ENCODE assay signal across 8 cellular contexts in genomic region chr21:32727728-32728454, GRCh38. TPM values are rescaled to one million over a fixed set of nuclear protein-coding genes. Genes with fewer than 3 reads are reported as not detected.
DNase-seq lines count a peak whose midpoint lies in the region; ATAC-seq and TF ChIP-seq lines count a peak whose summit lies in the region.

SYNJ1 (minus strand) TSS chr21:32728013; CDS start chr21:32726895, 1,118 bp downstream.

- POLR2A ChIA-PET in AG04450 (lab: Yijun Ruan, JAX), result interaction anchor here (0.5 to 2.0 kb wide), 7 partner anchors 12 to 752 kb away, joined by 4 to 27 read pairs (median 4); partner anchors contain the start of genes CFAP298, PAXBP1 and TMEM50B

- H3K4me3 ChIP-seq in AG04450 (ENCODE audit: low read depth, low read length), result peak within 1 kb of the TSS; percentile 90
- H3K4me3 ChIP-seq in iPS-20b (ENCODE audit: low read length), result peak within 1 kb of the TSS; percentile 75
- H3K4me3 ChIP-seq in skin epidermis, result peak within 1 kb of the TSS; percentile 66 to 99 (median 93)

- H3K9me3 ChIP-seq in AG04450 (ENCODE audit: control insufficient read depth, insufficient read depth, low read length) (no peaks in the 10 kb centered on the region; the same call in 1 of the 2 replicates), iPS-20b (ENCODE audit: insufficient read depth, low read depth, low read length) (no peaks in the 10 kb centered on the region)

- ATAC-seq in GM18907 (IDR thresholded peaks at IDR 0.05; ENCODE audit: unreplicated experiment) (peak; percentile 92), HG03139 (IDR thresholded peaks at IDR 0.05; ENCODE audit: unreplicated experiment) (peak; percentile 88)

- no peaks in the 10 kb centered on the region for H3K4me1 ChIP-seq in iPS-20b (ENCODE audit: insufficient read depth, low read length)

- H3K27me3 ChIP-seq in AG04450 (ENCODE audit: control insufficient read depth, insufficient read depth, low read length) (no peaks in the 10 kb centered on the region), iPS-20b (ENCODE audit: insufficient read depth, low read length) (no peaks in the 10 kb centered on the region)

- CTCF ChIA-PET in AG04450 (lab: Charles Lee), result interaction anchor here (0.6 kb wide), 1 partner anchor 127 kb away, joined by 6 read pairs; no protein-coding TSS in a partner anchor

- in situ Hi-C loops in T47D (cut with HindIII; ENCODE audit: low pct_unique_long_range_greater_than_20kb, low sequenced_read_pairs), result no loop called here

- H3K36me3 ChIP-seq in iPS-20b (ENCODE audit: insufficient read depth, low read depth, low read length), result peaks cover 4% of the 10 kb centered on the region; the same call in 1 of the 2 replicates

- peak within 1 kb of the TSS; percentile 72; the same call in 1 of the 2 replicates for H3K9ac ChIP-seq in iPS-20b (ENCODE audit: low read depth, low read length)

- H3K27ac ChIP-seq in AG04450 (ENCODE audit: low read depth, low read length), result peak within 1 kb of the TSS; percentile 87
- peak within 1 kb of the TSS; percentile 87 for H3K27ac ChIP-seq in VCaP
- no peak within 1 kb of the TSS for H3K27ac ChIP-seq in iPS-20b (ENCODE audit: low read length)
- H3K27ac ChIP-seq in skin epidermis, result peak within 1 kb of the TSS; percentile 61 to 97 (median 91)

- TF ChIP-seq CTCF in AG04450 (IDR thresholded peaks at IDR 0.05; ENCODE audit: low read depth, low read length), result no peak
- no peak for TF ChIP-seq CTCF in VCaP (conservative IDR thresholded peaks at IDR 0.05)

- DNase-seq in AG04450 (ENCODE audit: low read depth, low spot score), result peak; percentile 69
- peak; percentile 93 for DNase-seq in NCI-H2196 treated with DMSO at 0.1 percent for 48 hours (lab: John Stamatoyannopoulos, UW; ENCODE audit: unreplicated experiment)
- peak; percentile 87 to 97 for DNase-seq in T47D (ENCODE audit: low read depth in 1 of 2, low spot score in 1 of 2)

RNA-seq across cellular contexts. Expression of gene SYNJ1, which starts in this region (rescaled TPM):
- polyA plus RNA-seq in AG04450 (2011; rRNA removed), result 5.6 and 7.3 TPM in 2 replicates
- polyA minus RNA-seq in AG04450 (2011; rRNA and poly(A)+ RNA removed), result 5.7 and 9.9 TPM in 2 replicates
